8 cellular contexts compared by ENCODE assay signal in the genomic region with DNA sequence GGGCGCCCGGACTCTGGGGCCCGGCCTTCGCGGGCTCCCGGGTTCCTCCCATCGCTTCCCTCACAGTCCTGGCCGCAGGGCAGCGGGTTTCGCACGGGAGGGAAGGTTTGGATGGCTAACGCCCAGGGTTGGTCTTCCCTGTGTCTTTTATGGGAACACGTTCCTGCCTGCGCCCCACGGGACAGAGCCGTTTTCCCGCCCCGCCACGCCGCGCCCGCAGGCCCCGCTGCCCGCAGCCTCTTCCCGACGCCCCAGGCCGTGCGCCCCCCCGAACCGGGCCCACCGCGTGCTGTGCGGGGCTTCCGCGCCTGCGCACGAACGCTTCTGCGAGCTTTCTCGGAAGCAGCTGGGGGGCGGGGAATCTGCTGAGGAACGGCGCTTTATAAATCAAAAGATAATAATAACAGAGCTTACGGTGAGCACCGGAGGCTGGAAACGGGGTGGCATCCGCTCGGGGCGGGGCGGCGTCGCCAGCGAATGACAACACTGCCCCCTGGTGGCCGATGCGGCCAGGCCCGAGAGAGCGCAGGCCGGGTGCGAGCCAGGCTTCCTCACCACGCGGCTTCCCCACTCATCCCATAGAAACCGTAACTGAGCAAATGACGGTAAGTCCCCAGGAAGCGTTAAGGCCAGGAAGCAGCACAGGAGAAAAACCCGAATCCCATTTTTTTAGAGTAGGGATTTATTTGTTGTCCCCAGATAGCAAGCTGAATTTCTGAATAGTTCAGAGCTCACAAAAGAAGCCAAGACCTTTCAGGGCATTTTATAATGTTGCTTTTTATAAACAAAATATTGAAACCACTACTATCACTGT.
DNase-seq lines count a peak whose midpoint lies in the region; ATAC-seq and TF ChIP-seq lines count a peak whose summit lies in the region.

No MANE protein-coding gene starts in this region.

- H3K4me1 ChIP-seq in HUES64 (ENCODE audit: insufficient read depth, low read length) (peaks cover 25% of the 10 kb centered on the region), esophagus muscularis mucosa (peaks cover 18 to 46% (median 35%) of the 10 kb centered on the region in 4 donors), muscle layer of colon (ENCODE audit: insufficient read depth, low read length) (peaks cover 25% of the 10 kb centered on the region)

- peak overlapping the region; percentile 64 for H3K4me3 Mint-ChIP-seq in activated T-cell treated with anti-CD3 and anti-CD28 coated beads, Interleukin-2, amount 50 U/mL, for 24 hours

- peak; percentile 84 for DNase-seq in Ammon's horn (ENCODE audit: low spot score)
- peak; percentile 81 for DNase-seq in OCI-M1 (lab: John Stamatoyannopoulos, UW)
- DNase-seq in activated T-cell treated with anti-CD3 and anti-CD28 coated beads, Interleukin-2, amount 50 U/mL, for 24 hours, result peak; percentile 91
- DNase-seq in esophagus muscularis mucosa (ENCODE audit: extremely low spot score), result peak; percentile 97
- DNase-seq in stimulated activated CD8-positive, alpha-beta memory T cell treated with anti-CD3 and anti-CD28 coated beads, Interleukin-4, amount 100 ng/mL, for 4 hours (ENCODE audit: low read depth in 2 of 2, low spot score in 1 of 2), result peak; percentile 59 to 66

- H3K27me3 ChIP-seq in HUES64 (ENCODE audit: insufficient read depth, low read length), result peaks cover 21% of the 10 kb centered on the region
- no peaks in the 10 kb centered on the region for H3K27me3 ChIP-seq in esophagus muscularis mucosa
- no peaks in the 10 kb centered on the region for H3K27me3 ChIP-seq in muscle layer of colon (ENCODE audit: control insufficient read depth in 1 of 2, insufficient read depth in 2 of 2, low read length in 2 of 2)

- H3K27ac ChIP-seq in HUES64 (ENCODE audit: low read depth, low read length), result no peak overlapping the region
- H3K27ac ChIP-seq in esophagus muscularis mucosa (replicated peaks in 1 of 4), result peak overlapping the region; percentile 80 to 88 (median 82)
- H3K27ac ChIP-seq in muscle layer of colon (ENCODE audit: low read depth, low read length), result peak overlapping the region; percentile 74

- H3K27ac Mint-ChIP-seq in activated T-cell treated with anti-CD3 and anti-CD28 coated beads, Interleukin-2, amount 50 U/mL, for 24 hours, result peak overlapping the region; percentile 22

- peak in 2 of 3 experiments; percentile 93 to 99 for TF ChIP-seq CTCF in esophagus muscularis mucosa (IDR thresholded peaks at IDR 0.05)

- peak; percentile 54 for TF ChIP-seq EP300 in esophagus muscularis mucosa (IDR thresholded peaks at IDR 0.05)

- H3K4me1 Mint-ChIP-seq in activated T-cell treated with anti-CD3 and anti-CD28 coated beads, Interleukin-2, amount 50 U/mL, for 24 hours (ENCODE audit: low read depth), result peaks cover 7% of the 10 kb centered on the region

- intact Hi-C loops in esophagus muscularis mucosa (cut with DNase I), result loop anchor here (2.0 to 10.0 kb wide), 5 partner anchors 182 to 1038 kb away; a partner anchor contains a TSS

- H3K36me3 Mint-ChIP-seq in activated T-cell treated with anti-CD3 and anti-CD28 coated beads, Interleukin-2, amount 50 U/mL, for 24 hours (ENCODE audit: low read depth), result no peaks in the 10 kb centered on the region

- peak; percentile 84 for ATAC-seq in GM19372 (IDR thresholded peaks at IDR 0.05; ENCODE audit: low read depth, unreplicated experiment)

- 4% methylated on average over 65 of the region's 65 CpGs for WGBS in HUES64
- WGBS in esophagus muscularis mucosa, result 2% methylated on average over 56 of the region's 65 CpGs

- H3K9me3 ChIP-seq in HUES64 (ENCODE audit: insufficient read depth, low read depth, low read length) (no peaks in the 10 kb centered on the region), esophagus muscularis mucosa (no peaks in the 10 kb centered on the region), muscle layer of colon (ENCODE audit: low read length) (no peaks in the 10 kb centered on the region)

- no peak for TF ChIP-seq POLR2A in esophagus muscularis mucosa (IDR thresholded peaks at IDR 0.05; ENCODE audit: low read depth)

- H3K4me3 ChIP-seq in HUES64 (ENCODE audit: low read length) (peak overlapping the region; percentile 47), esophagus muscularis mucosa (peak overlapping the region; percentile 54 to 62 (median 60)), muscle layer of colon (ENCODE audit: low read depth in 1 of 2, low read length in 2 of 2) (peak overlapping the region; percentile 31 to 37)

- peak overlapping the region; percentile 48 for H3K9ac ChIP-seq in HUES64 (ENCODE audit: low read depth, low read length)
- no peak overlapping the region for H3K9ac ChIP-seq in muscle layer of colon (ENCODE audit: low read length)

- no peaks in the 10 kb centered on the region for H3K9me3 Mint-ChIP-seq in activated T-cell treated with anti-CD3 and anti-CD28 coated beads, Interleukin-2, amount 50 U/mL, for 24 hours

- H3K27me3 Mint-ChIP-seq in activated T-cell treated with anti-CD3 and anti-CD28 coated beads, Interleukin-2, amount 50 U/mL, for 24 hours, result peaks cover 31% of the 10 kb centered on the region

- H3K36me3 ChIP-seq in HUES64 (ENCODE audit: insufficient read depth, low read length) (no peaks in the 10 kb centered on the region), esophagus muscularis mucosa (no peaks in the 10 kb centered on the region), muscle layer of colon (ENCODE audit: insufficient read depth, low read length) (no peaks in the 10 kb centered on the region)
